ENCODE assay signal across 18 cellular contexts in the genomic region with DNA sequence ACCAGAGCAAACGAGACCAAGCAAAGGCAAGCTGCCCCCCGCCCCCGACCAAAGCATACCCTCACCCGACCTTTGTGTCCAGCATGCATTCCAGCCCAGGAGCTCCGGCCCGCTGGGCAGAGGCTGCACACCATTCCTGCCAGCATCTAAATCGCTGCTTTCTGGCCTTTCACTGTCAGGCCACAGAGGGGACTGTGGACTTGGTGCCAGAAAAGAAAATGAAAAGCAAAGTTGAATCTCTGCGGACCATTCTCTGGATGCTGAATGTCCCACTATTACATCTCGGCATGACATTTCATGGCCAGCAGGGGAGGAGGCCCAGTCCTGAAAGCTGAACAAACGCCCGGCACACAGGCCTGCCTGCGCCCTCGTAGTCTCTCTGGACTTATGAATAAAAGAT. TPM values are rescaled to one million over a fixed set of nuclear protein-coding genes. Genes with fewer than 3 reads are reported as not detected.
DNase-seq lines count a peak whose midpoint lies in the region; ATAC-seq and TF ChIP-seq lines count a peak whose summit lies in the region.
"Had no signal": no experiment of that assay in that cellular context is flagged by ENCODE, and none has a peak within 500 bp of the region (broad histone marks: within the 10 kb centered on the region; RNA-seq: fewer than 3 reads in every experiment).

No MANE protein-coding gene starts in this region.

- DNase-seq in breast epithelium (ENCODE audit: low spot score in 2 of 2), result no peak
- no peak for DNase-seq in MCF 10A (ENCODE audit: unreplicated experiment)
- DNase-seq in cardiac muscle cell (ENCODE audit: low read depth in 1 of 2, low spot score in 1 of 2), result peak in 1 of 2 donors; percentile 25
- DNase-seq in neural progenitor cell (ENCODE audit: low spot score), result peak; percentile 68
- DNase-seq in vagina (ENCODE audit: extremely low spot score in 2 of 2), result no peak
- DNase-seq in DMS79 (lab: John Stamatoyannopoulos, UW), result no peak
- DNase-seq in NCI-H2196 treated with DMSO at 0.1 percent for 48 hours (lab: John Stamatoyannopoulos, UW; ENCODE audit: unreplicated experiment), result no peak
- DNase-seq in effector memory CD8-positive, alpha-beta T cell, result no peak
- DNase-seq: 8988T; activated CD8-positive, alpha-beta T cell treated with anti-CD3 and anti-CD28 coated beads for 36 hours; activated naive CD4-positive, alpha-beta T cell treated with Interleukin-2 at 50 U/mL for 16 hours; dermis blood vessel endothelial cell; naive B cell; NCI-H2107; stimulated activated CD4-positive, alpha-beta T cell treated with anti-CD3 and anti-CD28 coated beads, Interleukin-2, amount 100 ng/mL, for 24 hours; stimulated activated naive B cell treated with anti-CD40 and anti-IgM and Interleukin-4, amounts not matched to agents 10 μg/mL and 1 μg/mL and 100 μg/mL, for 72 hours had no signal

- H3K4me3 Mint-ChIP-seq in MCF 10A (ENCODE audit: unreplicated experiment), result no peak overlapping the region
- H3K4me3 Mint-ChIP-seq in neural progenitor cell, result peak overlapping the region; percentile 85
- no peak overlapping the region for H3K4me3 Mint-ChIP-seq in effector memory CD8-positive, alpha-beta T cell
- H3K4me3 Mint-ChIP-seq: activated CD8-positive, alpha-beta T cell treated with anti-CD3 and anti-CD28 coated beads for 36 hours; naive B cell; stimulated activated naive B cell treated with anti-CD40 and anti-IgM and Interleukin-4, amounts not matched to agents 10 μg/mL and 1 μg/mL and 100 μg/mL, for 72 hours had no signal

- no peaks in the 10 kb centered on the region for H3K36me3 Mint-ChIP-seq in MCF 10A (ENCODE audit: insufficient read depth, unreplicated experiment)
- peaks cover 15% of the 10 kb centered on the region for H3K36me3 Mint-ChIP-seq in neural progenitor cell
- no peaks in the 10 kb centered on the region for H3K36me3 Mint-ChIP-seq in effector memory CD8-positive, alpha-beta T cell (ENCODE audit: insufficient read depth)
- H3K36me3 Mint-ChIP-seq: naive B cell; stimulated activated naive B cell treated with anti-CD40 and anti-IgM and Interleukin-4, amounts not matched to agents 10 μg/mL and 1 μg/mL and 100 μg/mL, for 72 hours had no signal

- H3K9ac ChIP-seq in neural progenitor cell, result no peak overlapping the region

- peak overlapping the region; percentile 63 for H3K4me2 ChIP-seq in neural progenitor cell

- H3K27me3 Mint-ChIP-seq in MCF 10A (ENCODE audit: insufficient read depth, unreplicated experiment) (no peaks in the 10 kb centered on the region), neural progenitor cell (ENCODE audit: insufficient read depth, low read depth) (peaks cover 7% of the 10 kb centered on the region)
- H3K27me3 Mint-ChIP-seq in effector memory CD8-positive, alpha-beta T cell, result peaks cover 27 to 61% of the 10 kb centered on the region in 2 donors

- H4K20me1 ChIP-seq in neural progenitor cell (ENCODE audit: low read depth), result peaks cover 83% of the 10 kb centered on the region

- peak overlapping the region; percentile 60 to 79 for H3K27ac ChIP-seq in breast epithelium
- peak overlapping the region; percentile 55 for H3K27ac ChIP-seq in cardiac muscle cell
- H3K27ac ChIP-seq in neural progenitor cell, result peak overlapping the region; percentile 60
- peak overlapping the region; percentile 46 for H3K27ac ChIP-seq in vagina

- H3K27ac Mint-ChIP-seq in MCF 10A (ENCODE audit: low read depth, unreplicated experiment) (no peak overlapping the region), neural progenitor cell (peak overlapping the region; percentile 100)
- no peak overlapping the region for H3K27ac Mint-ChIP-seq in effector memory CD8-positive, alpha-beta T cell
- H3K27ac Mint-ChIP-seq: activated CD8-positive, alpha-beta T cell treated with anti-CD3 and anti-CD28 coated beads for 36 hours; stimulated activated naive B cell treated with anti-CD40 and anti-IgM and Interleukin-4, amounts not matched to agents 10 μg/mL and 1 μg/mL and 100 μg/mL, for 72 hours had no signal

- TF ChIP-seq CTCF in breast epithelium (IDR thresholded peaks at IDR 0.05) (peak in 2 of 3 donors; percentile 22 to 26), MCF 10A (IDR thresholded peaks at IDR 0.05; ENCODE audit: unreplicated experiment) (no peak), cardiac muscle cell (IDR thresholded peaks at IDR 0.05; ENCODE audit: low read depth, low read length) (peak; percentile 22), neural progenitor cell (IDR thresholded peaks at IDR 0.05) (peak; percentile 42), vagina (IDR thresholded peaks at IDR 0.05) (no peak)

- ATAC-seq in effector memory CD8-positive, alpha-beta T cell (replicated peaks), result no peak
- ATAC-seq: activated CD8-positive, alpha-beta T cell treated with anti-CD3 and anti-CD28 coated beads for 36 hours; stimulated activated naive B cell treated with anti-CD40 and anti-IgM and Interleukin-4, amounts not matched to agents 10 μg/mL and 1 μg/mL and 100 μg/mL, for 72 hours had no signal

- H2AFZ ChIP-seq in neural progenitor cell (replicated peaks), result no peak overlapping the region

- POLR2A ChIA-PET in MCF 10A (lab: Yijun Ruan, JAX), result no interaction called here

- CTCF ChIA-PET in MCF 10A (lab: Yijun Ruan, JAX), result no interaction called here

- H3K79me2 ChIP-seq in neural progenitor cell (ENCODE audit: low read depth), result peaks cover 84% of the 10 kb centered on the region

- intact Hi-C loops in breast epithelium (cut with DNase I; ENCODE audit: low total_unique reads), result no loop called here
- intact Hi-C loops in MCF 10A (cut with micrococcal nuclease), result no loop called here
- intact Hi-C loops in vagina (cut with DNase I), result no loop called here

- H3K4me1 Mint-ChIP-seq in MCF 10A (ENCODE audit: insufficient read depth, unreplicated experiment) (no peaks in the 10 kb centered on the region), neural progenitor cell (peaks cover 93% of the 10 kb centered on the region)
- no peaks in the 10 kb centered on the region for H3K4me1 Mint-ChIP-seq in effector memory CD8-positive, alpha-beta T cell (ENCODE audit: low read depth in 2 of 2)
- H3K4me1 Mint-ChIP-seq: naive B cell; stimulated activated naive B cell treated with anti-CD40 and anti-IgM and Interleukin-4, amounts not matched to agents 10 μg/mL and 1 μg/mL and 100 μg/mL, for 72 hours had no signal

- H3K4me3 ChIP-seq in breast epithelium (peak overlapping the region in 2 of 3 donors; percentile 12 to 50), cardiac muscle cell (no peak overlapping the region), neural progenitor cell (peak overlapping the region; percentile 32), vagina (peak overlapping the region; percentile 1 to 36)
- H3K4me3 ChIP-seq: HAP-1 had no signal

- peaks cover 34% of the 10 kb centered on the region for H3F3A ChIP-seq in neural progenitor cell (ENCODE audit: low read depth)

- TF ChIP-seq POLR2A in breast epithelium (IDR thresholded peaks at IDR 0.05) (no peak), vagina (IDR thresholded peaks at IDR 0.05) (no peak)

- H3K9me3 Mint-ChIP-seq in MCF 10A (ENCODE audit: unreplicated experiment) (no peaks in the 10 kb centered on the region), neural progenitor cell (no peaks in the 10 kb centered on the region)
- H3K9me3 Mint-ChIP-seq in effector memory CD8-positive, alpha-beta T cell, result no peaks in the 10 kb centered on the region
- H3K9me3 Mint-ChIP-seq: activated CD8-positive, alpha-beta T cell treated with anti-CD3 and anti-CD28 coated beads for 36 hours; naive B cell; stimulated activated naive B cell treated with anti-CD40 and anti-IgM and Interleukin-4, amounts not matched to agents 10 μg/mL and 1 μg/mL and 100 μg/mL, for 72 hours had no signal

- H3K36me3 ChIP-seq in breast epithelium, result no peaks in the 10 kb centered on the region
- peaks cover 4% of the 10 kb centered on the region for H3K36me3 ChIP-seq in cardiac muscle cell
- no peaks in the 10 kb centered on the region for H3K36me3 ChIP-seq in neural progenitor cell
- no peaks in the 10 kb centered on the region for H3K36me3 ChIP-seq in vagina
- H3K36me3 ChIP-seq: HAP-1 had no signal

- H3K4me1 ChIP-seq in breast epithelium, result peaks cover 0 to 7% of the 10 kb centered on the region in 2 donors
- peaks cover 59% of the 10 kb centered on the region for H3K4me1 ChIP-seq in cardiac muscle cell (ENCODE audit: low read depth)
- H3K4me1 ChIP-seq in neural progenitor cell, result peaks cover 60% of the 10 kb centered on the region
- peaks cover 17% of the 10 kb centered on the region for H3K4me1 ChIP-seq in vagina

- BruUV-seq in MCF 10A (replicated peaks; lab: Mats Ljungman, UMichigan), result no TSS peak

- H3K27me3 ChIP-seq in breast epithelium (no peaks in the 10 kb centered on the region), cardiac muscle cell (no peaks in the 10 kb centered on the region), neural progenitor cell (peaks cover 39% of the 10 kb centered on the region), vagina (no peaks in the 10 kb centered on the region)

- H3K9me3 ChIP-seq in breast epithelium (no peaks in the 10 kb centered on the region), cardiac muscle cell (ENCODE audit: low read depth) (no peaks in the 10 kb centered on the region), neural progenitor cell (ENCODE audit: low read depth) (no peaks in the 10 kb centered on the region), vagina (no peaks in the 10 kb centered on the region)
- H3K9me3 ChIP-seq: HAP-1 had no signal

RNA-seq across cellular contexts. Expression of gene IL17RD, which starts 13.0 kb away (rescaled TPM):
- total RNA-seq in breast epithelium (10 to 100 TPM in 2 of 3 donors, 1 to 10 TPM in 1; 3.0 to 31.8 (median 31.0) TPM), MCF 10A (2022) (0.91 and 1.2 TPM in 2 replicates), cardiac muscle cell (23.1 and 110 TPM in 2 replicates), neural progenitor cell (ENCODE audit: low replicate concordance) (26.1 and 33.6 TPM in 2 replicates), vagina (17.2 TPM)
- polyA plus RNA-seq in cardiac muscle cell, result 7.4 and 26.5 TPM in 2 replicates
- total RNA-seq: activated CD8-positive, alpha-beta T cell treated with anti-CD3 and anti-CD28 coated beads for 36 hours; T-helper 1 cell treated with Interleukin-12 subunit alpha and Interleukin-12 subunit beta and Interleukin-4 antibody, amounts not matched to agents 30 ng/mL and 1 ng/mL, for 36 hours had no signal

RNA-seq across cellular contexts. Expression of gene HESX1, which starts 47.6 kb away (rescaled TPM):
- 1 to 10 TPM in 1 of 3 donors, under 1 TPM in 2; 0.48 to 1.3 (median 0.66) TPM for total RNA-seq in breast epithelium
- 0.66 and 1.3 TPM in 2 replicates for total RNA-seq in MCF 10A (2022)
- 2.5 and 6.4 TPM in 2 replicates for total RNA-seq in cardiac muscle cell
- polyA plus RNA-seq in cardiac muscle cell, result 7.0 and 12.2 TPM in 2 replicates
- 42.1 and 50.6 TPM in 2 replicates for total RNA-seq in neural progenitor cell (ENCODE audit: low replicate concordance)
- not detected for total RNA-seq in vagina

Comparison
In these comparisons a context has a peak if more than half of its experiments do, and no peak if none do; other contexts are left out.
1. CTCF ChIP-seq: peak in breast epithelium (2 of 3), cardiac muscle cell (single experiment) and neural progenitor cell (single experiment); none in MCF 10A (single experiment) and vagina (0 of 3).
2. Peak in every context shown above with its lines, with median percentiles within 50 percentile points of each other: H3K27ac ChIP-seq.